ENCODE assay signal across 22 cellular contexts in genomic region chr22:47304191-47304831, GRCh38.
DNase-seq lines count a peak whose midpoint lies in the region; ATAC-seq, FAIRE-seq and TF ChIP-seq lines count a peak whose summit lies in the region.
"Had no signal": no experiment of that assay in that cellular context is flagged by ENCODE, and none has a peak within 500 bp of the region (broad histone marks: within the 10 kb centered on the region; RNA-seq: fewer than 3 reads in every experiment).

No MANE protein-coding gene starts in this region.

- intact Hi-C loops in cardiac septum (cut with DNase I) (no loop called here), left cardiac atrium (cut with DNase I) (no loop called here), esophagus muscularis mucosa (cut with DNase I) (no loop called here), colonic mucosa (cut with DNase I) (no loop called here)

- no peak for ATAC-seq in left cardiac atrium
- no peak for ATAC-seq in HG02840 (IDR thresholded peaks at IDR 0.05; ENCODE audit: low FRiP score, unreplicated experiment)
- ATAC-seq: A549, GM23338 had no signal

- H4K20me1 ChIP-seq in osteoblast (ENCODE audit: insufficient read depth, low read length), result no peaks in the 10 kb centered on the region

- no peaks in the 10 kb centered on the region for H3K79me2 ChIP-seq in osteoblast (ENCODE audit: insufficient read depth, low read length)

- no peak overlapping the region for H3K4me3 ChIP-seq in esophagus muscularis mucosa
- no peak overlapping the region for H3K4me3 ChIP-seq in osteoblast (ENCODE audit: insufficient read depth, low read length)
- H3K4me3 ChIP-seq in colonic mucosa, result no peak overlapping the region
- H3K4me3 ChIP-seq: A549, GM23338, Peyer's patch, SJCRH30 had no signal

- FAIRE-seq in D721Med (lab: Jason Lieb, UNC), result no peak
- FAIRE-seq: A549, HTR-8/SVneo had no signal

- peak; percentile 62 for DNase-seq in cardiac septum (ENCODE audit: low spot score)
- no peak for DNase-seq in left cardiac atrium
- peak; percentile 77 for DNase-seq in esophagus muscularis mucosa (ENCODE audit: extremely low spot score)
- peak; percentile 41 for DNase-seq in osteoblast (ENCODE audit: insufficient read length, low spot score, missing footprints)
- DNase-seq in ureter (ENCODE audit: low spot score), result peak; percentile 28
- no peak for DNase-seq in colonic mucosa
- no peak for DNase-seq in D721Med (ENCODE audit: insufficient read length, low spot score)
- DNase-seq: DMS79, HCEC 1CT, Karpas-422, NCI-H1694, NCI-H2081, NCI-H2171, NCI-H345, NCI-H524, NCI-H774, SJCRH30 had no signal

- no peak for TF ChIP-seq EP300 in esophagus muscularis mucosa (IDR thresholded peaks at IDR 0.05)

- H3K4me2 ChIP-seq in osteoblast (ENCODE audit: insufficient read depth, low read length), result no peak overlapping the region
- H3K4me2 ChIP-seq: A549, GM23338 had no signal

- no peak for TF ChIP-seq POLR2A in esophagus muscularis mucosa (IDR thresholded peaks at IDR 0.05; ENCODE audit: low read depth)

- TF ChIP-seq CTCF in esophagus muscularis mucosa (IDR thresholded peaks at IDR 0.05) (no peak), osteoblast (IDR thresholded peaks at IDR 0.05; ENCODE audit: extremely low read depth, low read depth, low read length) (no peak), colonic mucosa (IDR thresholded peaks at IDR 0.05) (no peak), D721Med (IDR thresholded peaks at IDR 0.05; ENCODE audit: insufficient read depth, missing control alignments) (no peak)

- H3K36me3 ChIP-seq in esophagus muscularis mucosa (no peaks in the 10 kb centered on the region), osteoblast (ENCODE audit: insufficient read depth, low read length) (no peaks in the 10 kb centered on the region), colonic mucosa (no peaks in the 10 kb centered on the region)
- H3K36me3 ChIP-seq: Peyer's patch, SJCRH30 had no signal

- no peak overlapping the region for H2AFZ ChIP-seq in osteoblast (ENCODE audit: low read length)
- H2AFZ ChIP-seq: GM23338 had no signal

- no peaks in the 10 kb centered on the region for H3K4me1 ChIP-seq in esophagus muscularis mucosa
- no peaks in the 10 kb centered on the region for H3K4me1 ChIP-seq in osteoblast (ENCODE audit: insufficient read depth, low read length)
- H3K4me1 ChIP-seq in colonic mucosa, result no peaks in the 10 kb centered on the region
- H3K4me1 ChIP-seq: Peyer's patch had no signal

- peaks cover 0 to 6% (median 0%) of the 10 kb centered on the region in 4 donors for H3K27me3 ChIP-seq in esophagus muscularis mucosa
- no peaks in the 10 kb centered on the region for H3K27me3 ChIP-seq in osteoblast (ENCODE audit: insufficient read depth, low read length)
- H3K27me3 ChIP-seq in colonic mucosa, result no peaks in the 10 kb centered on the region
- H3K27me3 ChIP-seq: Peyer's patch, SJCRH30 had no signal

- no peak overlapping the region for H3K27ac ChIP-seq in esophagus muscularis mucosa (replicated peaks in 1 of 4)
- no peak overlapping the region for H3K27ac ChIP-seq in osteoblast (ENCODE audit: low read depth, low read length)
- no peak overlapping the region for H3K27ac ChIP-seq in colonic mucosa
- H3K27ac ChIP-seq: A549, Peyer's patch, SJCRH30 had no signal

- H3K9me3 ChIP-seq in esophagus muscularis mucosa (no peaks in the 10 kb centered on the region), osteoblast (ENCODE audit: low read depth, low read length) (no peaks in the 10 kb centered on the region), colonic mucosa (no peaks in the 10 kb centered on the region)
- H3K9me3 ChIP-seq: A549, Peyer's patch, SJCRH30 had no signal

- WGBS in esophagus muscularis mucosa, result 92% methylated on average over 22 of the region's 22 CpGs

- no peak overlapping the region for H3K9ac ChIP-seq in colonic mucosa (ENCODE audit: low read depth in 2 of 2, low read length in 2 of 2)

Comparison
In these comparisons a context has a peak if more than half of its experiments do, and no peak if none do; other contexts are left out.
1. DNase-seq: peak in cardiac septum (single experiment), esophagus muscularis mucosa (single experiment), osteoblast (single experiment) and ureter (single experiment); none in left cardiac atrium (single experiment), colonic mucosa (single experiment) and D721Med (single experiment).